22 cellular contexts compared by ENCODE assay signal in genomic region chr3:144915202-144915601, GRCh38.
"Had no signal": no experiment of that assay in that cellular context is flagged by ENCODE, and none has a peak within 500 bp of the region (broad histone marks: within the 10 kb centered on the region; RNA-seq: fewer than 3 reads in every experiment).

No MANE protein-coding gene starts in this region.

- H3K27ac ChIP-seq: coronary artery, gastrocnemius medialis, spleen, tibial artery, upper lobe of left lung, uterus had no signal

- H3K36me3 ChIP-seq: gastrocnemius medialis, spleen, tibial artery, upper lobe of left lung, uterus had no signal

- H3K9me3 ChIP-seq: gastrocnemius medialis, tibial artery, upper lobe of left lung, uterus had no signal

- H3K27ac Mint-ChIP-seq: endodermal cell; naive B cell; nephron progenitor cell; stimulated activated memory B cell treated with anti-CD40 and anti-IgM and Interleukin-4, amounts not matched to agents 10 μg/mL and 1 μg/mL and 100 μg/mL, for 72 hours; stimulated activated naive CD8-positive, alpha-beta T cell treated with anti-CD3 and anti-CD28 coated beads, Interleukin-15, Interleukin-2, amounts not matched to agents 100 ng/mL and 50 ng/mL, for 24 hours had no signal

- H3K27me3 Mint-ChIP-seq: naive B cell; stimulated activated memory B cell treated with anti-CD40 and anti-IgM and Interleukin-4, amounts not matched to agents 10 μg/mL and 1 μg/mL and 100 μg/mL, for 72 hours; stimulated activated naive CD8-positive, alpha-beta T cell treated with anti-CD3 and anti-CD28 coated beads, Interleukin-15, Interleukin-2, amounts not matched to agents 100 ng/mL and 50 ng/mL, for 24 hours had no signal

- DNase-seq: effector CD4-positive, alpha-beta T cell; endodermal cell; erythroblast; gastrocnemius medialis; left colon; left ventricle myocardium superior; mesenchymal stem cell; naive B cell; nephron progenitor cell; posterior cingulate gyrus; spleen; stimulated activated CD4-positive, alpha-beta T cell treated with anti-CD3 and anti-CD28 coated beads, Interleukin-15, amount 100 ng/mL, for 24 hours; stimulated activated CD4-positive, alpha-beta T cell treated with anti-CD3 and anti-CD28 coated beads, Interleukin-1b, Interleukin-23, amount 100 ng/mL, for 48 hours; stimulated activated CD4-positive, alpha-beta T cell treated with anti-CD3 and anti-CD28 coated beads, Interleukin-4, amount 100 ng/mL, for 24 hours; tibial artery; upper lobe of left lung; uterus had no signal

- H3K4me3 Mint-ChIP-seq: endodermal cell; naive B cell; nephron progenitor cell; stimulated activated memory B cell treated with anti-CD40 and anti-IgM and Interleukin-4, amounts not matched to agents 10 μg/mL and 1 μg/mL and 100 μg/mL, for 72 hours; stimulated activated naive CD8-positive, alpha-beta T cell treated with anti-CD3 and anti-CD28 coated beads, Interleukin-15, Interleukin-2, amounts not matched to agents 100 ng/mL and 50 ng/mL, for 24 hours had no signal

- H3K27me3 ChIP-seq: gastrocnemius medialis, spleen, tibial artery, upper lobe of left lung, uterus had no signal

- H3K4me1 Mint-ChIP-seq: endodermal cell; naive B cell; nephron progenitor cell; stimulated activated memory B cell treated with anti-CD40 and anti-IgM and Interleukin-4, amounts not matched to agents 10 μg/mL and 1 μg/mL and 100 μg/mL, for 72 hours had no signal

- H3K36me3 Mint-ChIP-seq: naive B cell; stimulated activated memory B cell treated with anti-CD40 and anti-IgM and Interleukin-4, amounts not matched to agents 10 μg/mL and 1 μg/mL and 100 μg/mL, for 72 hours had no signal

- H3K4me1 ChIP-seq: gastrocnemius medialis, spleen, tibial artery, upper lobe of left lung, uterus had no signal

- H3K4me3 ChIP-seq: coronary artery, gastrocnemius medialis, lung, spleen, tibial artery, upper lobe of left lung, uterus had no signal

- H3K9me3 Mint-ChIP-seq: stimulated activated memory B cell treated with anti-CD40 and anti-IgM and Interleukin-4, amounts not matched to agents 10 μg/mL and 1 μg/mL and 100 μg/mL, for 72 hours had no signal

- ATAC-seq: gastrocnemius medialis; left colon; left ventricle myocardium superior; sciatic nerve; stimulated activated memory B cell treated with anti-CD40 and anti-IgM and Interleukin-4, amounts not matched to agents 10 μg/mL and 1 μg/mL and 100 μg/mL, for 72 hours had no signal
